1 cellular context compared by ENCODE assay signal in the genomic region with DNA sequence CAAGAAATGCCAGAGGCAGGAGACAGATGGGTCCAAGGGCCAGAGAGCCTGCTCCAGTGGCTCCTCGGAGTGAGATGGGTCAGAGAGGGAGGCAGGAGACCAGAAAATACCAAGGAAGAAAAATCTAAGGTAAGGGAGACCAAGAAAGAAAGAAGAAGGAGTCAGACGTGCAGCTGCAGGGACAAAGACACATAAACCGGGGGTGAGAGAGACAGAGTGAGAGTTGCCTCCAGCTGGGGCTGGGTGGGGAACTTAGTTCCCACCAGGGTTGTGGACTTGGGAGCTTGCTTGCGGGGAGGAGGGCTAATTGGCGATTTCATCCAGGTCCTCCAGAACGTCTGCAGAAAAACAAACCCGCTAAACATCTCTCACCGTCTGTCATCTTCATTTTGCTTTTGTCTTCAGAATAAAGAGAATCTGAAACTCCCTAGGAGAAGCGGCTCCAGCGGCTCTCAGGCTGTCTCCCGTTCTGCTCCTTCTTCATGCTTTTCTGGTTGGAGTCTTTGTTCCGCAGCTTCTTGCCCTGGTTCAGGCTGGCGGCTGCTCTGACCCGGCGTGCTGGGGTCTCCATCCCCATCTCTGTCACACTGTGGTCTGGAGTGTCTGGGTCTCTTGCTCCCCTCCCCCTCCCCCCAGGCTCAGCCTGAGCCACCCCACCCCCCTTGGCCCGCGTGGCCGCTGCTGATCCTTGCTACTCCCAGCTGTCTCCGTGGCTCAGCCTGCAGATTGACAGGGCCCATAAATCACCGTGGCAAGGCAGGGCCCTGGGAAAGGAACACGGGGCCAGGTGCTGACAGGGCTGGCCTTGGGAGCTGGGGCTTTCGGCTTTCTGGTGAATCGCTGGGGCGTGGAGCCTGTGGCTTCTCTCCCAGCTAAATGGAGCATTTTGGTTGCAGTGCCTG.
TF ChIP-seq lines count a peak whose summit lies in the region.

No MANE protein-coding gene starts in this region.

TF ChIP-seq in IMR-90, 13 proteins besides CTCF, POLR2A, EP300 and RAD21:
- TF ChIP-seq CHD1 (IDR thresholded peaks at IDR 0.05; ENCODE audit: low read depth, low read length) (no peak), SMC3 (IDR thresholded peaks at IDR 0.05; ENCODE audit: low read depth, low read length) (no peak), CEBPB (IDR thresholded peaks at IDR 0.05; ENCODE audit: low read depth, low read length) (no peak), BHLHE40 (IDR thresholded peaks at IDR 0.05; ENCODE audit: low read depth, low read length) (no peak), USF2 (IDR thresholded peaks at IDR 0.05; ENCODE audit: low read depth, low read length) (no peak), FOS (IDR thresholded peaks at IDR 0.05; ENCODE audit: low read depth, low read length) (no peak), MAFK (IDR thresholded peaks at IDR 0.05; ENCODE audit: low read depth, low read length) (no peak), ELK1 (IDR thresholded peaks at IDR 0.05; ENCODE audit: borderline replicate concordance, low read depth, low read length) (no peak), RFX5 (IDR thresholded peaks at IDR 0.05; ENCODE audit: low read depth, low read length) (no peak), RCOR1 (IDR thresholded peaks at IDR 0.05; ENCODE audit: insufficient replicate concordance, low read length) (no peak), MAZ (IDR thresholded peaks at IDR 0.05; ENCODE audit: borderline replicate concordance, low read depth, low read length) (no peak), MXI1 (IDR thresholded peaks at IDR 0.05; ENCODE audit: borderline replicate concordance, low read depth, low read length) (no peak), NFE2L2 (IDR thresholded peaks at IDR 0.05; ENCODE audit: low read depth, low read length) (no peak)
TF ChIP-seq in IMR-90: peak in this region for 0.
